Comparison of ENCODE assay signal across 9 cellular contexts in the genomic region with DNA sequence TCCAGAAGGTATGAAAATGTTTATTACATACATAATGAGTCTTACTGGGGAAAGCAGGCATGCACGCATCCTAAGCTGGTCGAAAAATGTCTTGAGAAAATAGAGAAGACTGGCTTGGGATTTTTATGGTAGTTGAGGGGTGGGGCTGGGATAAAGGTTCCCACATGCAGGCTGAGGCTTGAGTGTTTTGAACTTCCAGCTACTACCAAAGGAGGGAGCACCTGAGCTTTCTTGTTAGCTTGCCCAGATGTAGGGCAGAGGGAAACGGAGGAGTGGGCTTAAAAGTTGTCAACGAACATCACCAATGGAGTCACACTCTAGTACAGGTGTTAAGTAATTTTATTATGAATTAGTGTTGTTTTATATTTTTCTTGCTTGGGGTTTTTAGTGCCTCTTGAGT. TPM values are rescaled to one million over a fixed set of nuclear protein-coding genes. Genes with fewer than 3 reads are reported as not detected.
A peak's percentile ranks its signal among the peaks of the same experiment; 100 is the strongest.
DNase-seq lines count a peak whose midpoint lies in the region; ATAC-seq and TF ChIP-seq lines count a peak whose summit lies in the region.
"Had no signal": no experiment of that assay in that cellular context is flagged by ENCODE, and none has a peak within 500 bp of the region (broad histone marks: within the 10 kb centered on the region; RNA-seq: fewer than 3 reads in every experiment).

No MANE protein-coding gene starts in this region.

- peak; percentile 45 for TF ChIP-seq CTCF in astrocyte of the spinal cord (IDR thresholded peaks at IDR 0.05; ENCODE audit: low read depth, low read length)

- DNase-seq in NCI-H345 (lab: John Stamatoyannopoulos, UW), result peak; percentile 0
- no peak for DNase-seq in NCI-H345 treated with DMSO at 0.1 percent for 48 hours (lab: John Stamatoyannopoulos, UW; ENCODE audit: unreplicated experiment)
- DNase-seq in HT1080 (ENCODE audit: low read depth), result peak; percentile 23
- DNase-seq in astrocyte of the spinal cord (ENCODE audit: low read depth, low spot score), result peak; percentile 15
- DNase-seq in renal cortical epithelial cell (ENCODE audit: low read depth), result peak; percentile 30
- no peak for DNase-seq in NK-92 treated with Interleukin-12 subunit alpha and Interleukin-12 subunit beta, amount 100 ng/mL, for 24 hours (lab: John Stamatoyannopoulos, UW)

- H3K4me3 ChIP-seq in astrocyte of the spinal cord (ENCODE audit: low read depth, low read length), result no peak overlapping the region

- in situ Hi-C loops in astrocyte of the spinal cord (cut with HindIII; ENCODE audit: low sequenced_read_pairs), result no loop called here

- ATAC-seq in GM18873 (IDR thresholded peaks at IDR 0.05; ENCODE audit: low FRiP score, unreplicated experiment) (no peak), GM21737 (IDR thresholded peaks at IDR 0.05; ENCODE audit: unreplicated experiment) (no peak)

RNA-seq across cellular contexts. Expression of a gene that starts 39.6 kb away (rescaled TPM):
- 151 and 170 TPM in 2 replicates for total RNA-seq in HT1080 (2014; rRNA removed; shearing (Covaris generic))
- polyA plus RNA-seq in HT1080 (2015; cell fraction: cytosol; rRNA removed), result 205 and 225 TPM in 2 replicates
- polyA plus RNA-seq in HT1080 (2015; cell fraction: nucleus; rRNA removed), result 265 and 292 TPM in 2 replicates
- 5.9 and 8.3 TPM in 2 replicates for total RNA-seq in renal cortical epithelial cell
- total RNA-seq: activated CD8-positive, alpha-beta memory T cell treated with anti-CD3 and anti-CD28 coated beads for 36 hours had no signal

Comparison
In these comparisons a context has a peak if more than half of its experiments do, and no peak if none do; other contexts are left out.
1. DNase-seq: peak in NCI-H345 (single experiment), HT1080 (single experiment), astrocyte of the spinal cord (single experiment) and renal cortical epithelial cell (single experiment); none in NCI-H345 treated with DMSO at 0.1 percent for 48 hours (single experiment) and NK-92 treated with Interleukin-12 subunit alpha and Interleukin-12 subunit beta, amount 100 ng/mL, for 24 hours (single experiment).
2. RNA of a gene that starts 39.6 kb away (total RNA-seq): 151 to 170 TPM in HT1080; 5.9 to 8.3 TPM in renal cortical epithelial cell; every median in the first group is over 10 times any median in the second.